In the genomic region with DNA sequence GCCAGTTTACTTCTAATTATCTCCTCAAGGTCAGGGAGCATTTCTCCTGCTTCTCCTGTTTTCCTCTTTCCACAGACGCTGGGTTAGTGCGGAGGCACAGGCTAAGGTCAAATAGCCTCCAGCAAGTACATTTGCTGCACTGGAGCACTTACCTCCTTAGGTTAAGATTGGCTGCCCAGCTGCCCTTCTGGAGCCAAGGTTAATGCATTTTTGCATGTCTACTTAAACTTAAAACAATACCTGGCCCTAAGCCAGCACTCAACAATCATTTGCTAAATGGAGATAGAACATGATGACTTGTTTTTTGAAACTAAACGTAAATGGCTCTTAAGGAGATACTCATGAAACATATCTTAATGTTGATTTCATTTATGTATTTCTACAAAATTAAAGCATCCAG, we compare ENCODE assay signal across 17 cellular contexts.
"Had no signal": no experiment of that assay in that cellular context is flagged by ENCODE, and none has a peak within 500 bp of the region (broad histone marks: within the 10 kb centered on the region; RNA-seq: fewer than 3 reads in every experiment).

No MANE protein-coding gene starts in this region.

- H3K36me3 Mint-ChIP-seq: activated naive CD8-positive, alpha-beta T cell had no signal

- H3K36me3 ChIP-seq: gastrocnemius medialis, heart right ventricle, ovary, stomach had no signal

- H3K27ac ChIP-seq: gastrocnemius medialis, heart right ventricle, ovary, stomach had no signal

- H3K27ac Mint-ChIP-seq: activated naive CD8-positive, alpha-beta T cell; activated T-cell treated with anti-CD3 and anti-CD28 coated beads, Interleukin-2, amount 50 U/mL, for 24 hours had no signal

- ATAC-seq: gastrocnemius medialis, heart right ventricle, left ventricle myocardium superior had no signal

- H3K9me3 ChIP-seq: gastrocnemius medialis, heart right ventricle, ovary, stomach had no signal

- H3K4me3 Mint-ChIP-seq: activated naive CD8-positive, alpha-beta T cell; activated T-cell treated with anti-CD3 and anti-CD28 coated beads, Interleukin-2, amount 50 U/mL, for 24 hours; neural crest cell had no signal

- H3K4me3 ChIP-seq: gastrocnemius medialis, heart right ventricle, ovary, stomach had no signal

- DNase-seq: activated gamma-delta T cell; activated T-cell treated with anti-CD3 and anti-CD28 coated beads, Interleukin-2, amount 50 U/mL, for 24 hours; effector CD4-positive, alpha-beta T cell; gastrocnemius medialis; heart right ventricle; left ventricle myocardium superior; mesenchymal stem cell; retina; stimulated activated CD4-positive, alpha-beta T cell treated with anti-CD3 and anti-CD28 coated beads, Interleukin-15, amount 100 ng/mL, for 24 hours; stimulated activated CD4-positive, alpha-beta T cell treated with anti-CD3 and anti-CD28 coated beads, Interleukin-4, amount 100 ng/mL, for 24 hours; stomach had no signal

- H3K9me3 Mint-ChIP-seq: activated T-cell treated with anti-CD3 and anti-CD28 coated beads, Interleukin-2, amount 50 U/mL, for 24 hours; neural crest cell had no signal

- H3K27me3 ChIP-seq: gastrocnemius medialis, heart right ventricle, ovary, stomach had no signal

- H3K4me1 ChIP-seq: gastrocnemius medialis had no signal

- FAIRE-seq: bronchial epithelial cell, colon, islet of Langerhans had no signal
